Comparison of ENCODE assay signal across 8 cellular contexts in genomic region chr1:31954607-31955283, GRCh38. TPM values are rescaled to one million over a fixed set of nuclear protein-coding genes. Genes with fewer than 3 reads are reported as not detected.
DNase-seq lines count a peak whose midpoint lies in the region; ATAC-seq and TF ChIP-seq lines count a peak whose summit lies in the region.

No MANE protein-coding gene starts in this region.

- ATAC-seq in activated T-cell treated with anti-CD3 and anti-CD28 coated beads, Interleukin-2, amount 50 U/mL, for 4 hours, result no peak
- ATAC-seq in HG02981 (IDR thresholded peaks at IDR 0.05; ENCODE audit: unreplicated experiment), result no peak

- no peaks in the 10 kb centered on the region for H3K36me3 ChIP-seq in neural progenitor cell

- H3K4me2 ChIP-seq in neural progenitor cell, result peak overlapping the region; percentile 37

- H3K27ac Mint-ChIP-seq in neural progenitor cell, result peak overlapping the region; percentile 86

- peaks cover 22% of the 10 kb centered on the region for H3K4me1 ChIP-seq in neural progenitor cell

- H3K27ac ChIP-seq in neural progenitor cell, result peak overlapping the region; percentile 73

- no peaks in the 10 kb centered on the region for H3K79me2 ChIP-seq in neural progenitor cell (ENCODE audit: low read depth)

- H3K4me3 ChIP-seq in fibroblast of pulmonary artery (replicated peaks; ENCODE audit: low read depth, low read length), result no peak overlapping the region
- H3K4me3 ChIP-seq in neural progenitor cell, result no peak overlapping the region

- no peaks in the 10 kb centered on the region for H3K27me3 ChIP-seq in neural progenitor cell

- H4K20me1 ChIP-seq in neural progenitor cell (ENCODE audit: low read depth), result no peaks in the 10 kb centered on the region

- no peaks in the 10 kb centered on the region for H3K9me3 ChIP-seq in neural progenitor cell (ENCODE audit: low read depth)

- peaks cover 64% of the 10 kb centered on the region for H3K4me1 Mint-ChIP-seq in activated T-cell treated with anti-CD3 and anti-CD28 coated beads, Interleukin-2, amount 50 U/mL, for 4 hours (ENCODE audit: low read depth)
- H3K4me1 Mint-ChIP-seq in neural progenitor cell, result peaks cover 37% of the 10 kb centered on the region

- H3K36me3 Mint-ChIP-seq in activated T-cell treated with anti-CD3 and anti-CD28 coated beads, Interleukin-2, amount 50 U/mL, for 4 hours (ENCODE audit: insufficient read depth), result no peaks in the 10 kb centered on the region
- no peaks in the 10 kb centered on the region for H3K36me3 Mint-ChIP-seq in neural progenitor cell

- H3K9me3 Mint-ChIP-seq in activated T-cell treated with anti-CD3 and anti-CD28 coated beads, Interleukin-2, amount 50 U/mL, for 4 hours, result no peaks in the 10 kb centered on the region
- H3K9me3 Mint-ChIP-seq in neural progenitor cell, result no peaks in the 10 kb centered on the region

- H3K9ac ChIP-seq in neural progenitor cell, result no peak overlapping the region

- no peak overlapping the region for H3K4me3 Mint-ChIP-seq in activated T-cell treated with anti-CD3 and anti-CD28 coated beads, Interleukin-2, amount 50 U/mL, for 4 hours
- no peak overlapping the region for H3K4me3 Mint-ChIP-seq in neural progenitor cell

- H3F3A ChIP-seq in neural progenitor cell (ENCODE audit: low read depth), result peaks cover 38% of the 10 kb centered on the region

- TF ChIP-seq CTCF in fibroblast of pulmonary artery (IDR thresholded peaks at IDR 0.05; ENCODE audit: low read length, missing control alignments) (no peak), neural progenitor cell (IDR thresholded peaks at IDR 0.05) (no peak)

- no peaks in the 10 kb centered on the region for H3K27me3 Mint-ChIP-seq in activated T-cell treated with anti-CD3 and anti-CD28 coated beads, Interleukin-2, amount 50 U/mL, for 4 hours (ENCODE audit: low read depth)
- H3K27me3 Mint-ChIP-seq in neural progenitor cell (ENCODE audit: insufficient read depth, low read depth), result peaks cover 5% of the 10 kb centered on the region

- peak overlapping the region; percentile 76 for H2AFZ ChIP-seq in neural progenitor cell (replicated peaks)

- DNase-seq in activated T-cell treated with anti-CD3 and anti-CD28 coated beads, Interleukin-2, amount 50 U/mL, for 48 hours, result peak; percentile 38 to 39
- no peak for DNase-seq in activated T-cell treated with anti-CD3 and anti-CD28 coated beads, Interleukin-2, amount 50 U/mL, for 4 hours
- DNase-seq in UCSD-AML1 (lab: John Stamatoyannopoulos, UW; ENCODE audit: unreplicated experiment) (peak; percentile 65), fibroblast of pulmonary artery (ENCODE audit: low read depth) (peak; percentile 99), neural progenitor cell (ENCODE audit: low spot score) (peak; percentile 42), COLO829 (ENCODE audit: low spot score) (no peak), NCI-H2171 treated with DMSO at 0.1 percent for 48 hours (lab: John Stamatoyannopoulos, UW) (no peak)

RNA-seq across cellular contexts. Expression of gene PTP4A2, which starts 16.6 kb away (rescaled TPM):
- 100 to 1,000 TPM; 294 to 337 (median 297) TPM for total RNA-seq in activated T-cell treated with anti-CD3 and anti-CD28 coated beads, Interleukin-2, amount 50 U/mL, for 4 hours
- 211 and 540 TPM in 2 replicates for total RNA-seq in neural progenitor cell (ENCODE audit: low replicate concordance)

RNA-seq across cellular contexts. Expression of gene KHDRBS1, which starts 58.9 kb away (rescaled TPM):
- total RNA-seq in activated T-cell treated with anti-CD3 and anti-CD28 coated beads, Interleukin-2, amount 50 U/mL, for 4 hours, result 100 to 1,000 TPM; 186 to 191 (median 187) TPM
- 159 and 201 TPM in 2 replicates for total RNA-seq in neural progenitor cell (ENCODE audit: low replicate concordance)

Comparison
In these comparisons a context has a peak if more than half of its experiments do, and no peak if none do; other contexts are left out.
1. DNase-seq: peak in activated T-cell treated with anti-CD3 and anti-CD28 coated beads, Interleukin-2, amount 50 U/mL, for 48 hours (2 of 2), UCSD-AML1 (single experiment), fibroblast of pulmonary artery (single experiment) and neural progenitor cell (single experiment); none in activated T-cell treated with anti-CD3 and anti-CD28 coated beads, Interleukin-2, amount 50 U/mL, for 4 hours (single experiment), COLO829 (single experiment) and NCI-H2171 treated with DMSO at 0.1 percent for 48 hours (single experiment).